In the genomic region with DNA sequence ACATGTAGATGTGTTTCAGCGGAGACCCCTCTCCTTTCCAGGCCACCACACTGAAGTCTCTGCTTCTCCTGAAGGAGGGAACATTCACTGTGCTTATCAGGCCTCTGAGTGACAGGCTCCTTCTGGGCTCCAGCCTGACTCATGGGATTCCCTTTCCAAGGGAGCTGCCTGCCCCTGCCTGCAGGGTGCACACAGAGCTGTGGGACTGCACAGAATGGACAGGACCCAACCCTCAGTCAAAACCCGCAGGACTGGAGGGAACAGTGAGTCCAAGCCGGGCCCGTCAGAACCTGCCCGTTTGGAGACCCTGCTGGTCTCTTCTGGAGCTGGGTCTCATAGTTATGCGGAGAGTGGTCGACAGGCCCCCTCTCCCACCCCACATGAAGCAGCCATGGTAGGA, we compare ENCODE assay signal across 11 cellular contexts. TPM values are rescaled to one million over a fixed set of nuclear protein-coding genes. Genes with fewer than 3 reads are reported as not detected.
A peak's percentile ranks its signal among the peaks of the same experiment; 100 is the strongest.
DNase-seq lines count a peak whose midpoint lies in the region; ATAC-seq and TF ChIP-seq lines count a peak whose summit lies in the region.
"Had no signal": no experiment of that assay in that cellular context is flagged by ENCODE, and none has a peak within 500 bp of the region (broad histone marks: within the 10 kb centered on the region; RNA-seq: fewer than 3 reads in every experiment).

No MANE protein-coding gene starts in this region.

- 95% methylated on average over 7 of the region's 7 CpGs; no CpG with 5 or more reads in 1 of the 2 donors for WGBS in transverse colon (ENCODE audit: low coverage in 1 of 2), 2 donors

- H3K9me3 ChIP-seq in transverse colon (no peaks in the 10 kb centered on the region), mucosa of descending colon (no peaks in the 10 kb centered on the region)

- in situ Hi-C loops in transverse colon (cut with MboI; ENCODE audit: low pct_ligation_motif_present in 1 of 4, low pct_unique_long_range_greater_than_20kb in 1 of 4, low sequenced_read_pairs in 3 of 4): no loop called here

- H3K36me3 Mint-ChIP-seq in activated naive CD4-positive, alpha-beta T cell treated with anti-CD3 and anti-CD28 coated beads for 36 hours (ENCODE audit: low read depth): peaks cover 18% of the 10 kb centered on the region
- H3K36me3 Mint-ChIP-seq in activated naive CD4-positive, alpha-beta T cell treated with anti-CD3 and anti-CD28 coated beads, Interleukin-2, amount 10 ng/mL, durations not matched to agents 7 days and 5 days: peaks cover 50% of the 10 kb centered on the region
- peaks cover 100% of the 10 kb centered on the region for H3K36me3 Mint-ChIP-seq in Calu3 (ENCODE audit: insufficient read depth, unreplicated experiment)

- no peak for TF ChIP-seq POLR2A in transverse colon (IDR thresholded peaks at IDR 0.05)

- DNase-seq in activated naive CD4-positive, alpha-beta T cell treated with anti-CD3 and anti-CD28 coated beads for 36 hours: no peak
- no peak for DNase-seq in activated naive CD4-positive, alpha-beta T cell treated with anti-CD3 and anti-CD28 coated beads, Interleukin-2, amount 10 ng/mL, durations not matched to agents 7 days and 5 days
- DNase-seq in amniotic epithelial cell (ENCODE audit: low read depth): peak; percentile 73
- no peak for DNase-seq in left ventricle myocardium superior
- no peak for DNase-seq in transverse colon
- no peak for DNase-seq in DMS79 treated with DMSO at 0.1 percent for 48 hours (lab: John Stamatoyannopoulos, UW)
- DNase-seq in mucosa of descending colon: no peak
- no peak for DNase-seq in Calu3
- DNase-seq: activated CD4-positive, alpha-beta memory T cell treated with anti-CD3 and anti-CD28 coated beads for 36 hours; RPMI8226 had no signal

- H3K27me3 Mint-ChIP-seq in activated naive CD4-positive, alpha-beta T cell treated with anti-CD3 and anti-CD28 coated beads for 36 hours (ENCODE audit: low read depth): no peaks in the 10 kb centered on the region
- no peaks in the 10 kb centered on the region for H3K27me3 Mint-ChIP-seq in activated naive CD4-positive, alpha-beta T cell treated with anti-CD3 and anti-CD28 coated beads, Interleukin-2, amount 10 ng/mL, durations not matched to agents 7 days and 5 days
- no peaks in the 10 kb centered on the region for H3K27me3 Mint-ChIP-seq in Calu3 (ENCODE audit: unreplicated experiment)
- H3K27me3 Mint-ChIP-seq: activated CD4-positive, alpha-beta memory T cell treated with anti-CD3 and anti-CD28 coated beads for 36 hours; B cell had no signal

- H3K27ac ChIP-seq in transverse colon: peak overlapping the region; percentile 66 to 75 (median 68)

- BruUV-seq in Calu3 (replicated peaks; lab: Mats Ljungman, UMichigan): no TSS peak

- ATAC-seq in left ventricle myocardium superior (peak; percentile 23), mucosa of descending colon (no peak)

- peaks cover 12% of the 10 kb centered on the region for H3K4me1 Mint-ChIP-seq in activated naive CD4-positive, alpha-beta T cell treated with anti-CD3 and anti-CD28 coated beads for 36 hours (ENCODE audit: low read depth)
- H3K4me1 Mint-ChIP-seq in activated naive CD4-positive, alpha-beta T cell treated with anti-CD3 and anti-CD28 coated beads, Interleukin-2, amount 10 ng/mL, durations not matched to agents 7 days and 5 days: no peaks in the 10 kb centered on the region
- peaks cover 93% of the 10 kb centered on the region for H3K4me1 Mint-ChIP-seq in Calu3 (ENCODE audit: low read depth, unreplicated experiment)

- H3K27me3 ChIP-seq in transverse colon: no peaks in the 10 kb centered on the region

- no peaks in the 10 kb centered on the region for H3K9me3 Mint-ChIP-seq in activated naive CD4-positive, alpha-beta T cell treated with anti-CD3 and anti-CD28 coated beads for 36 hours
- no peaks in the 10 kb centered on the region for H3K9me3 Mint-ChIP-seq in activated naive CD4-positive, alpha-beta T cell treated with anti-CD3 and anti-CD28 coated beads, Interleukin-2, amount 10 ng/mL, durations not matched to agents 7 days and 5 days
- H3K9me3 Mint-ChIP-seq in Calu3 (ENCODE audit: low read depth, unreplicated experiment): no peaks in the 10 kb centered on the region
- H3K9me3 Mint-ChIP-seq: activated CD4-positive, alpha-beta memory T cell treated with anti-CD3 and anti-CD28 coated beads for 36 hours had no signal

- H3K4me1 ChIP-seq in transverse colon: peaks cover 23 to 60% (median 27%) of the 10 kb centered on the region in 4 donors
- H3K4me1 ChIP-seq in mucosa of descending colon (ENCODE audit: low read depth): peaks cover 30% of the 10 kb centered on the region

- H3K4me3 ChIP-seq in transverse colon (no peak overlapping the region), mucosa of descending colon (no peak overlapping the region)

- H3K36me3 ChIP-seq in transverse colon: peaks cover 0 to 28% (median 13%) of the 10 kb centered on the region in 4 donors
- H3K36me3 ChIP-seq in mucosa of descending colon (ENCODE audit: low read depth): no peaks in the 10 kb centered on the region

- peak overlapping the region; percentile 83 for H3K27ac Mint-ChIP-seq in activated naive CD4-positive, alpha-beta T cell treated with anti-CD3 and anti-CD28 coated beads for 36 hours
- no peak overlapping the region for H3K27ac Mint-ChIP-seq in activated naive CD4-positive, alpha-beta T cell treated with anti-CD3 and anti-CD28 coated beads, Interleukin-2, amount 10 ng/mL, durations not matched to agents 7 days and 5 days
- no peak overlapping the region for H3K27ac Mint-ChIP-seq in Calu3 (ENCODE audit: unreplicated experiment)

- H3K4me3 Mint-ChIP-seq in activated naive CD4-positive, alpha-beta T cell treated with anti-CD3 and anti-CD28 coated beads for 36 hours: no peak overlapping the region
- H3K4me3 Mint-ChIP-seq in activated naive CD4-positive, alpha-beta T cell treated with anti-CD3 and anti-CD28 coated beads, Interleukin-2, amount 10 ng/mL, durations not matched to agents 7 days and 5 days: no peak overlapping the region
- no peak overlapping the region for H3K4me3 Mint-ChIP-seq in Calu3 (ENCODE audit: low read depth, unreplicated experiment)
- H3K4me3 Mint-ChIP-seq: activated CD4-positive, alpha-beta memory T cell treated with anti-CD3 and anti-CD28 coated beads for 36 hours; B cell had no signal

- intact Hi-C loops in activated naive CD4-positive, alpha-beta T cell treated with anti-CD3 and anti-CD28 coated beads for 36 hours (cut with micrococcal nuclease): no loop called here
- intact Hi-C loops in left ventricle myocardium superior (cut with micrococcal nuclease) (no loop called here), transverse colon (cut with DNase I; ENCODE audit: low total_unique reads) (no loop called here), mucosa of descending colon (cut with DNase I, micrococcal nuclease) (no loop called here), Calu3 (cut with micrococcal nuclease; ENCODE audit: unreplicated experiment) (no loop called here)

- no peak for TF ChIP-seq EP300 in transverse colon (IDR thresholded peaks at IDR 0.05; ENCODE audit: low read depth)

- TF ChIP-seq CTCF in transverse colon (IDR thresholded peaks at IDR 0.05) (no peak), mucosa of descending colon (IDR thresholded peaks at IDR 0.05) (no peak), Calu3 (IDR thresholded peaks at IDR 0.05; ENCODE audit: unreplicated experiment) (no peak)

- CTCF ChIA-PET in activated naive CD4-positive, alpha-beta T cell treated with anti-CD3 and anti-CD28 coated beads for 36 hours (lab: Charles Lee): interaction anchor here (0.7 kb wide), 1 partner anchor 11 kb away, joined by 3 read pairs; no protein-coding TSS in a partner anchor
- CTCF ChIA-PET in activated naive CD4-positive, alpha-beta T cell treated with anti-CD3 and anti-CD28 coated beads, Interleukin-2, amount 10 ng/mL, durations not matched to agents 7 days and 5 days (lab: Charles Lee): no interaction called here
- CTCF ChIA-PET in Calu3 (lab: Charles Lee): interaction anchor here (0.6 to 1.3 kb wide), 2 partner anchors 13 to 57 kb away, joined by 3 read pairs; no protein-coding TSS in a partner anchor

RNA-seq across cellular contexts. Expression of a gene that starts 32.6 kb away (rescaled TPM):
- not detected for total RNA-seq in activated naive CD4-positive, alpha-beta T cell treated with anti-CD3 and anti-CD28 coated beads for 36 hours
- total RNA-seq in left ventricle myocardium superior: 23.2 TPM
- total RNA-seq in transverse colon: 1 to 10 TPM in 3 of 4 donors, not detected in 1; 1.7 to 6.6 (median 5.7) TPM
- 10 to 100 TPM in 2 of 3 donors, 1 to 10 TPM in 1; 3.2 to 15.1 (median 11.8) TPM for total RNA-seq in mucosa of descending colon
- not detected in 2 replicates for total RNA-seq in Calu3 (2022)
- total RNA-seq: activated CD4-positive, alpha-beta memory T cell treated with anti-CD3 and anti-CD28 coated beads for 36 hours; B cell had no signal

RNA-seq across cellular contexts. Expression of a gene that starts 40.2 kb away (rescaled TPM):
- total RNA-seq in activated naive CD4-positive, alpha-beta T cell treated with anti-CD3 and anti-CD28 coated beads for 36 hours: 100 to 1,000 TPM; 142 TPM
- total RNA-seq in left ventricle myocardium superior (405 TPM), transverse colon (100 to 1,000 TPM; 134 to 247 (median 219) TPM), mucosa of descending colon (100 to 1,000 TPM; 252 to 424 (median 367) TPM), Calu3 (2022) (835 and 846 TPM in 2 replicates)
